Comparison of ENCODE assay signal across 9 cellular contexts in genomic region chr2:187994464-187995331, GRCh38.
DNase-seq lines count a peak whose midpoint lies in the region; ATAC-seq and TF ChIP-seq lines count a peak whose summit lies in the region.
"Had no signal": no experiment of that assay in that cellular context is flagged by ENCODE, and none has a peak within 500 bp of the region (broad histone marks: within the 10 kb centered on the region; RNA-seq: fewer than 3 reads in every experiment).

No MANE protein-coding gene starts in this region.

- no peaks in the 10 kb centered on the region for H3K36me3 Mint-ChIP-seq in nephron progenitor cell (ENCODE audit: low read depth)
- H3K36me3 Mint-ChIP-seq: memory B cell had no signal

- H3K27ac Mint-ChIP-seq in nephron progenitor cell: peak overlapping the region; percentile 25
- H3K27ac Mint-ChIP-seq: memory B cell had no signal

- DNase-seq in M059J (ENCODE audit: low read depth): peak; percentile 24
- peak; percentile 5 for DNase-seq in UCSD-AML1 (lab: John Stamatoyannopoulos, UW; ENCODE audit: unreplicated experiment)
- DNase-seq in nephron progenitor cell: no peak
- DNase-seq in GM13976 (ENCODE audit: low spot score): no peak
- DNase-seq in mucosa of descending colon: no peak
- DNase-seq in cortex of kidney (lab: John Stamatoyannopoulos, UW): no peak

- in situ Hi-C loops in GM13976 (cut with MboI; ENCODE audit: low sequenced_read_pairs, unreplicated experiment): no loop called here

- no peaks in the 10 kb centered on the region for H3K9me3 Mint-ChIP-seq in nephron progenitor cell
- H3K9me3 Mint-ChIP-seq: memory B cell had no signal

- no peak overlapping the region for H3K4me3 ChIP-seq in mucosa of descending colon

- no peaks in the 10 kb centered on the region for H3K9me3 ChIP-seq in mucosa of descending colon

- peaks cover 4% of the 10 kb centered on the region for H3K27me3 Mint-ChIP-seq in nephron progenitor cell (ENCODE audit: low read depth, poor library complexity)
- H3K27me3 Mint-ChIP-seq: memory B cell had no signal

- H3K4me1 Mint-ChIP-seq in nephron progenitor cell: peaks cover 15% of the 10 kb centered on the region
- H3K4me1 Mint-ChIP-seq: memory B cell had no signal

- TF ChIP-seq CTCF in nephron progenitor cell (IDR thresholded peaks at IDR 0.05) (no peak), GM13976 (IDR thresholded peaks at IDR 0.05; ENCODE audit: borderline replicate concordance, control extremely low read depth, extremely low read depth, insufficient read depth, missing control alignments) (no peak), mucosa of descending colon (IDR thresholded peaks at IDR 0.05) (no peak)

- intact Hi-C loops in mucosa of descending colon (cut with DNase I, micrococcal nuclease): no loop called here

- no peaks in the 10 kb centered on the region for H3K4me1 ChIP-seq in mucosa of descending colon (ENCODE audit: low read depth)

- no peak overlapping the region for H3K4me3 Mint-ChIP-seq in nephron progenitor cell
- H3K4me3 Mint-ChIP-seq: memory B cell had no signal

- ATAC-seq in GM18520 (IDR thresholded peaks at IDR 0.05; ENCODE audit: unreplicated experiment): peak; percentile 67
- ATAC-seq in mucosa of descending colon: no peak
- no peak for ATAC-seq in HG03095 (IDR thresholded peaks at IDR 0.05; ENCODE audit: unreplicated experiment)

- H3K36me3 ChIP-seq in mucosa of descending colon (ENCODE audit: low read depth): no peaks in the 10 kb centered on the region

Comparison
In these comparisons a context has a peak if more than half of its experiments do, and no peak if none do; other contexts are left out.
1. DNase-seq: peak in M059J (single experiment) and UCSD-AML1 (single experiment); none in nephron progenitor cell (single experiment), GM13976 (single experiment), mucosa of descending colon (0 of 3) and cortex of kidney (single experiment).